Comparison of ENCODE assay signal across 8 cellular contexts in genomic region chr5:177303121-177303924, GRCh38. TPM values are rescaled to one million over a fixed set of nuclear protein-coding genes. Genes with fewer than 3 reads are reported as not detected.
DNase-seq lines count a peak whose midpoint lies in the region; ATAC-seq and TF ChIP-seq lines count a peak whose summit lies in the region.

PRELID1 (plus strand) TSS chr5:177303799; CDS start chr5:177303986, 187 bp downstream.
RAB24 (minus strand) TSS chr5:177303719; CDS start chr5:177303288, 431 bp downstream.

- peak; percentile 71 for TF ChIP-seq CTCF in C4-2B (conservative IDR thresholded peaks at IDR 0.05)

- H3K27me3 ChIP-seq in endocrine pancreas (ENCODE audit: control insufficient read depth, insufficient read depth, low read length), result no peaks in the 10 kb centered on the region

- no peaks in the 10 kb centered on the region for H3K9me3 ChIP-seq in endocrine pancreas (ENCODE audit: control insufficient read depth, low read length)

- peak within 1 kb of the TSS; percentile 92 for H3K9ac ChIP-seq in endocrine pancreas (ENCODE audit: control insufficient read depth, insufficient read depth, low read length)

- ATAC-seq in GM19324 (IDR thresholded peaks at IDR 0.05; ENCODE audit: low FRiP score, unreplicated experiment) (peak; percentile 67), HG03469 (IDR thresholded peaks at IDR 0.05; ENCODE audit: unreplicated experiment) (peak; percentile 47)

- peak within 1 kb of the TSS; percentile 92 for H3K27ac ChIP-seq in C4-2B

- H3K36me3 ChIP-seq in endocrine pancreas (ENCODE audit: control insufficient read depth, insufficient read depth, low read length), result no peaks in the 10 kb centered on the region

- H3K4me1 ChIP-seq in endocrine pancreas (ENCODE audit: control insufficient read depth, insufficient read depth, low read length), result peaks cover 8% of the 10 kb centered on the region

- peak within 1 kb of the TSS; percentile 78 for H3K4me3 ChIP-seq in endocrine pancreas (ENCODE audit: control insufficient read depth, insufficient read depth, low read length)

- DNase-seq in NOMO-1 treated with DMSO at 0.1 percent for 48 hours (lab: John Stamatoyannopoulos, UW; ENCODE audit: unreplicated experiment), result peak; percentile 64
- DNase-seq in activated CD8-positive, alpha-beta memory T cell treated with anti-CD3 and anti-CD28 coated beads for 48 hours (ENCODE audit: low read depth in 2 of 3, low spot score in 2 of 3), result peak; percentile 80 to 85 (median 81)
- DNase-seq in mesenteric fat pad (ENCODE audit: low spot score), result peak; percentile 96
- DNase-seq in stimulated activated CD8-positive, alpha-beta memory T cell treated with anti-CD3 and anti-CD28 coated beads, Interleukin-15, amount 100 ng/mL, for 24 hours (ENCODE audit: low read depth), result peak; percentile 89

RNA-seq across cellular contexts. Expression of gene PRELID1, which starts in this region (rescaled TPM):
- total RNA-seq in mesenteric fat pad, result 110 TPM

RNA-seq across cellular contexts. Expression of gene RAB24, which starts in this region (rescaled TPM):
- 23.1 TPM for total RNA-seq in mesenteric fat pad

Comparison
In these comparisons a context has a peak if more than half of its experiments do, and no peak if none do; other contexts are left out.
1. Peak in every context shown above with its lines: DNase-seq, ATAC-seq, H3K4me3 ChIP-seq and H3K27ac ChIP-seq.